ENCODE assay signal across 28 cellular contexts in the genomic region with DNA sequence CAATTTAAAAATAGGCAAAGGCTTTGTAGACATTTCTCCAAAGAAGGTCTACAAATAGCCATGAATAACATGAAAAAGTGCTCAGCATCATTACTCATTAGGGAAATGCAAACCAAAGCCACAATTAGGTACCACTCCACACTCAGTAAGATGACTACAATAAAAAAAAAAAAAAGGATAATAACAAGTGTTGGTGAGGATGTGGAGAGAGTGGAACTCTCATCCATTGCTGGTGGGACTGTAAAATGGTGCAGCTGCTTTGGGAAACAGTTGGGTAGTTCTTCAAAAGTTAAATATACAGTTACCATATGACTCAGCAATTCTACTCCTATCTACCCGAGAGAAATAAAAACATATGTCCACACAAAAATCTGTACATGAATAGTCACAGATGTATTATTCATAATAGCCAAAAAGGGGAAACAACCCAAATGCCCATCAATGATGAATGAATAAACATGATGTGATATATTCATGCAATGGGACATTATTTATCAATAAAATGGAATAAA.
"Had no signal": no experiment of that assay in that cellular context is flagged by ENCODE, and none has a peak within 500 bp of the region (broad histone marks: within the 10 kb centered on the region; RNA-seq: fewer than 3 reads in every experiment).

No MANE protein-coding gene starts in this region.

- ATAC-seq: activated CD4-positive, alpha-beta T cell treated with anti-CD3 and anti-CD28 coated beads for 36 hours; activated CD4-positive, CD25-positive, alpha-beta regulatory T cell treated with anti-CD3 and anti-CD28 coated beads, Interleukin-2, amount 50 U/mL, for 24 hours; activated CD8-positive, alpha-beta T cell treated with anti-CD3 and anti-CD28 coated beads, Interleukin-2, amount 10 ng/mL, durations not matched to agents 7 days and 5 days had no signal

- FAIRE-seq: RCC 7860, TTC549 had no signal

- H3K4me1 ChIP-seq: ascending aorta had no signal

- H3K27ac ChIP-seq: ascending aorta, cardiac muscle cell, KMS-11, PC-9, SJCRH30, SK-N-MC had no signal

- H3K4me3 ChIP-seq: ascending aorta, cardiac muscle cell, PC-9, SJCRH30, SK-N-MC had no signal

- H3K36me3 ChIP-seq: ascending aorta, cardiac muscle cell, SJCRH30 had no signal

- H3K27me3 ChIP-seq: ascending aorta, cardiac muscle cell, SJCRH30 had no signal

- H2AFZ ChIP-seq: PC-9 had no signal

- H3K9ac ChIP-seq: KMS-11 had no signal

- H3K4me2 ChIP-seq: KMS-11, PC-9 had no signal

- DNase-seq: activated CD4-positive, alpha-beta T cell treated with anti-CD3 and anti-CD28 coated beads for 36 hours; activated CD4-positive, alpha-beta T cell treated with anti-CD3 and anti-CD28 coated beads, Interleukin-2, amount 10 ng/mL, durations not matched to agents 7 days and 5 days; activated CD4-positive, alpha-beta T cell treated with anti-CD3 and anti-CD28 coated beads, Interleukin-2, amount 50 U/mL, for 48 hours; activated CD8-positive, alpha-beta T cell treated with anti-CD3 and anti-CD28 coated beads, Interleukin-2, amount 10 ng/mL, durations not matched to agents 7 days and 5 days; activated gamma-delta T cell; activated naive CD4-positive, alpha-beta T cell treated with Interleukin-2 at 50 U/mL for 16 hours; activated naive CD8-positive, alpha-beta T cell treated with anti-CD3 and anti-CD28 coated beads, Interleukin-2, amount 10 ng/mL, durations not matched to agents 7 days and 5 days; activated T-cell treated with anti-CD3 and anti-CD28 coated beads, Interleukin-2, amount 50 U/mL, for 24 hours; amygdala; NCI-H1105 treated with DMSO at 0.1 percent for 48 hours; NCI-H1436; NCI-H1694; NCI-H2029; NCI-H345; NCI-H510A; NCI-H526; NCI-H748 treated with DMSO at 0.1 percent for 48 hours; NK-92 treated with Interleukin-12 subunit alpha and Interleukin-12 subunit beta, amount 100 ng/mL, for 24 hours; PC-9; SHP77; SJCRH30 had no signal

- H3K9me3 ChIP-seq: ascending aorta had no signal
